Comparison of ENCODE assay signal across 8 cellular contexts in the genomic region with DNA sequence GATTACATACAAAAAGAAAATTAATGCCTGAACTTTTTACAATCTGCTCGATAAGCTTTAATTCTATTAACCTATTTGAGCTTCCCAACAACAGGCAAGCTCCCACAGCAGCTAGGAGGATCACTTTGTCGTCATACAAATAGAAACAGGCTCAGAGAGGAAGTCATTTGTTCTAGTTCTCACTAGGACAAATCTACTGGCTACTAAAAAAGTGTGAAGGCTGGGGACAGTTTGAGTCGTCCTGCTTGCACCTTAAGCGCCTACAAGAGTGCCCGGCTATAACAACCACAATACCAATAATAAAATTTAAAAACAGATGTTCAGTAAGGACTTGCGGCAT. TPM values are rescaled to one million over a fixed set of nuclear protein-coding genes. Genes with fewer than 3 reads are reported as not detected.
DNase-seq lines count a peak whose midpoint lies in the region; ATAC-seq and TF ChIP-seq lines count a peak whose summit lies in the region.

No MANE protein-coding gene starts in this region.

- no peak for TF ChIP-seq EP300 in sigmoid colon (IDR thresholded peaks at IDR 0.05)

- TF ChIP-seq CTCF in VCaP (conservative IDR thresholded peaks at IDR 0.05) (no peak), glutamatergic neuron (IDR thresholded peaks at IDR 0.05; ENCODE audit: partially characterized antibody, unreplicated experiment) (no peak), sigmoid colon (IDR thresholded peaks at IDR 0.05) (no peak)

- WGBS in sigmoid colon, 2 donors = 0 to 1% methylated on average over 6 of the region's 6 CpGs

- ATAC-seq in GM18868 (IDR thresholded peaks at IDR 0.05; ENCODE audit: unreplicated experiment) (peak; percentile 2), HG03045 (IDR thresholded peaks at IDR 0.05; ENCODE audit: unreplicated experiment) (peak; percentile 6)

- peak overlapping the region; percentile 98 for H3K4me3 Mint-ChIP-seq in glutamatergic neuron (ENCODE audit: unreplicated experiment)

- no peak for TF ChIP-seq POLR2A in sigmoid colon (IDR thresholded peaks at IDR 0.05)

- H3K4me1 Mint-ChIP-seq in glutamatergic neuron (ENCODE audit: low read depth, unreplicated experiment) = peaks cover 19% of the 10 kb centered on the region

- H3K27ac ChIP-seq in VCaP = peak overlapping the region; percentile 87
- peak overlapping the region; percentile 88 to 93 (median 90) for H3K27ac ChIP-seq in sigmoid colon

- peaks cover 0 to 38% (median 34%) of the 10 kb centered on the region in 4 donors for H3K4me1 ChIP-seq in sigmoid colon

- H3K9me3 ChIP-seq in sigmoid colon = no peaks in the 10 kb centered on the region

- H3K4me3 ChIP-seq in sigmoid colon = peak overlapping the region; percentile 72 to 85 (median 74)

- no peak for DNase-seq in glutamatergic neuron
- DNase-seq in sigmoid colon = no peak
- DNase-seq in kidney tubule cell (ENCODE audit: low spot score) = no peak
- DNase-seq in effector CD8-positive, alpha-beta T cell (lab: John Stamatoyannopoulos, UW) = no peak
- DNase-seq in activated CD4-positive, alpha-beta T cell treated with anti-CD3 and anti-CD28 coated beads, Interleukin-2, amount 50 U/mL, for 48 hours = no peak

- H3K27ac Mint-ChIP-seq in glutamatergic neuron (ENCODE audit: unreplicated experiment) = peak overlapping the region; percentile 99

- H3K9me3 Mint-ChIP-seq in glutamatergic neuron (ENCODE audit: unreplicated experiment) = peaks cover 2% of the 10 kb centered on the region

- intact Hi-C loops in sigmoid colon (cut with DNase I) = loop anchor here (2.0 kb wide), 1 partner anchor 50 kb away; a partner anchor contains a TSS

- H3K36me3 Mint-ChIP-seq in glutamatergic neuron (ENCODE audit: unreplicated experiment) = no peaks in the 10 kb centered on the region

- peaks cover 0 to 8% (median 7%) of the 10 kb centered on the region in 3 donors for H3K27me3 ChIP-seq in sigmoid colon

- H3K36me3 ChIP-seq in sigmoid colon = no peaks in the 10 kb centered on the region

- H3K27me3 Mint-ChIP-seq in glutamatergic neuron (ENCODE audit: unreplicated experiment) = peaks cover 9% of the 10 kb centered on the region

RNA-seq across cellular contexts. Expression of a gene that starts 0.6 kb away (rescaled TPM):
- total RNA-seq in glutamatergic neuron (ENCODE audit: unreplicated experiment) (36.8 TPM), sigmoid colon (10 to 100 TPM; 22.8 to 24.9 (median 24.1) TPM)
- polyA plus RNA-seq in sigmoid colon = 10 to 100 TPM; 11.8 to 37.5 (median 12.6) TPM

RNA-seq across cellular contexts. Expression of a gene that starts 12.9 kb away (rescaled TPM):
- total RNA-seq in glutamatergic neuron (ENCODE audit: unreplicated experiment) (not detected), sigmoid colon (not detected)
- polyA plus RNA-seq in sigmoid colon = under 1 TPM in 1 of 3 donors, not detected in 2; 0.23 TPM

RNA-seq across cellular contexts. Expression of a gene that starts 31.8 kb away (rescaled TPM):
- total RNA-seq in glutamatergic neuron (ENCODE audit: unreplicated experiment) = 0.54 TPM
- total RNA-seq in sigmoid colon = under 1 TPM in 1 of 4 donors, not detected in 3; 0.54 TPM
- polyA plus RNA-seq in sigmoid colon = under 1 TPM in 1 of 3 donors, not detected in 2; 0.45 TPM

RNA-seq across cellular contexts. Expression of a gene that starts 49.3 kb away (rescaled TPM):
- 80.2 TPM for total RNA-seq in glutamatergic neuron (ENCODE audit: unreplicated experiment)
- total RNA-seq in sigmoid colon = 10 to 100 TPM; 67.6 to 79.0 (median 75.7) TPM
- polyA plus RNA-seq in sigmoid colon = 10 to 100 TPM; 30.6 to 58.9 (median 38.1) TPM

RNA-seq across cellular contexts. Expression of a gene that starts 50.3 kb away (rescaled TPM):
- 13.8 TPM for total RNA-seq in glutamatergic neuron (ENCODE audit: unreplicated experiment)
- 10 to 100 TPM; 10.2 to 19.1 (median 18.2) TPM for total RNA-seq in sigmoid colon
- polyA plus RNA-seq in sigmoid colon = 10 to 100 TPM; 12.6 to 21.5 (median 14.0) TPM
